Comparison of ENCODE assay signal across 26 cellular contexts in the genomic region with DNA sequence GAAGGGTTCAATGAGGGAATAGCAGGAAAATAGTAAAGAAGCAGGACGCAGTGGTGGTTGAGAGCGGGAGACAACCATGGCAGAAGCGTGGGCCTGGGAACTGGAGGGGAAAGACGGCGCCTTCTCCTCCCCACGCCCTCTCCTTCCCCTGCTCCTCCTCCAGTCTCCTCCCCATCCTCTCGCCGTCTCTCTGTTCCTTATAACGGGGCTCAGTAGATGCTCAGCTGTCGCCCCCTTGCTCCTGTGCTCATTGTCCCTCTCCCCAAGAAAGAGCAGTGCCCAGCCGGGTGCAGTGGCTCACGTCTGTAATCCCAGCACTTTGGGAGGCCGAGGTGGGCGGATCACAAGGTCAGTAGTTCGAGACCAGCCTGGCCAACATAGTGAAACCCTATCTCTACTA.
"Had no signal": no experiment of that assay in that cellular context is flagged by ENCODE, and none has a peak within 500 bp of the region (broad histone marks: within the 10 kb centered on the region; RNA-seq: fewer than 3 reads in every experiment).

No MANE protein-coding gene starts in this region.

- H3K36me3 ChIP-seq: brain microvascular endothelial cell, left ventricle myocardium inferior, SJCRH30, spleen, tibial nerve, WERI-Rb-1 had no signal

- H3K27ac ChIP-seq: brain microvascular endothelial cell, left ventricle myocardium inferior, parathyroid adenoma, psoas muscle, SJCRH30, spleen, tibial nerve, WERI-Rb-1 had no signal

- H3K9me3 ChIP-seq: left ventricle myocardium inferior, psoas muscle, SJCRH30, spleen had no signal

- H3K9me3 Mint-ChIP-seq: activated naive CD4-positive, alpha-beta T cell treated with anti-CD3 and anti-CD28 coated beads, Interleukin-2, amount 10 ng/mL, durations not matched to agents 7 days and 5 days; mesothelial cell of epicardium; naive thymus-derived CD8-positive, alpha-beta T cell; neural crest cell had no signal

- H3K27me3 ChIP-seq: brain microvascular endothelial cell, SJCRH30, tibial nerve had no signal

- ATAC-seq: activated CD4-positive, CD25-positive, alpha-beta regulatory T cell treated with anti-CD3 and anti-CD28 coated beads, Interleukin-2, amount 50 U/mL, for 24 hours; esophagus mucosa; naive thymus-derived CD8-positive, alpha-beta T cell; psoas muscle; right cardiac atrium; SK-N-SH treated with all-trans-retinoic acid at 6 μM for 48 hours; T-helper 17 cell had no signal

- DNase-seq: activated CD4-positive, alpha-beta T cell treated with anti-CD3 and anti-CD28 coated beads for 48 hours; activated effector memory CD4-positive, alpha-beta T cell treated with anti-CD3 and anti-CD28 coated beads, Interleukin-2, amount 50 U/mL, for 16 hours; activated naive CD4-positive, alpha-beta T cell treated with anti-CD3 and anti-CD28 coated beads, Interleukin-2, amount 10 ng/mL, durations not matched to agents 7 days and 5 days; activated naive CD8-positive, alpha-beta T cell treated with anti-CD3 and anti-CD28 coated beads, Interleukin-2, amount 10 ng/mL, durations not matched to agents 7 days and 5 days; brain microvascular endothelial cell; cortex of kidney; foreskin fibroblast; left ventricle myocardium inferior; mammary epithelial cell; naive thymus-derived CD8-positive, alpha-beta T cell; nucleus accumbens; psoas muscle; right cardiac atrium; SJCRH30; stimulated activated naive CD4-positive, alpha-beta T cell treated with Interleukin-2 at 50 U/mL for 16 hours; T-helper 17 cell; T1000; WERI-Rb-1 had no signal

- H3K4me1 ChIP-seq: left ventricle myocardium inferior, parathyroid adenoma, psoas muscle had no signal

- H3K4me3 ChIP-seq: left ventricle myocardium inferior, psoas muscle, SJCRH30, spleen, tibial nerve had no signal

- H3K27ac Mint-ChIP-seq: activated naive CD4-positive, alpha-beta T cell treated with anti-CD3 and anti-CD28 coated beads, Interleukin-2, amount 10 ng/mL, durations not matched to agents 7 days and 5 days; activated naive CD8-positive, alpha-beta T cell treated with anti-CD3 and anti-CD28 coated beads, Interleukin-2, amount 10 ng/mL, durations not matched to agents 7 days and 5 days; mesothelial cell of epicardium had no signal

- H3K4me3 Mint-ChIP-seq: activated naive CD4-positive, alpha-beta T cell treated with anti-CD3 and anti-CD28 coated beads, Interleukin-2, amount 10 ng/mL, durations not matched to agents 7 days and 5 days; activated naive CD8-positive, alpha-beta T cell treated with anti-CD3 and anti-CD28 coated beads, Interleukin-2, amount 10 ng/mL, durations not matched to agents 7 days and 5 days; mesothelial cell of epicardium; neural crest cell; T-helper 17 cell had no signal

- H3K36me3 Mint-ChIP-seq: activated naive CD4-positive, alpha-beta T cell treated with anti-CD3 and anti-CD28 coated beads, Interleukin-2, amount 10 ng/mL, durations not matched to agents 7 days and 5 days; activated naive CD8-positive, alpha-beta T cell treated with anti-CD3 and anti-CD28 coated beads, Interleukin-2, amount 10 ng/mL, durations not matched to agents 7 days and 5 days; mesothelial cell of epicardium had no signal

- H3K27me3 Mint-ChIP-seq: activated naive CD4-positive, alpha-beta T cell treated with anti-CD3 and anti-CD28 coated beads, Interleukin-2, amount 10 ng/mL, durations not matched to agents 7 days and 5 days; activated naive CD8-positive, alpha-beta T cell treated with anti-CD3 and anti-CD28 coated beads, Interleukin-2, amount 10 ng/mL, durations not matched to agents 7 days and 5 days; naive thymus-derived CD8-positive, alpha-beta T cell; T-helper 17 cell had no signal
